9 cellular contexts compared by ENCODE assay signal in genomic region chr5:132437604-132438275, GRCh38. TPM values are rescaled to one million over a fixed set of nuclear protein-coding genes. Genes with fewer than 3 reads are reported as not detected.
DNase-seq lines count a peak whose midpoint lies in the region; ATAC-seq and TF ChIP-seq lines count a peak whose summit lies in the region.
"Had no signal": no experiment of that assay in that cellular context is flagged by ENCODE, and none has a peak within 500 bp of the region (broad histone marks: within the 10 kb centered on the region; RNA-seq: fewer than 3 reads in every experiment).

No MANE protein-coding gene starts in this region.

- H3K9me3 ChIP-seq in ascending aorta = no peaks in the 10 kb centered on the region

- peak overlapping the region; percentile 47 to 59 for H3K27ac ChIP-seq in ascending aorta
- H3K27ac ChIP-seq: C4-2B had no signal

- no peaks in the 10 kb centered on the region for H3K27me3 ChIP-seq in ascending aorta

- no peak overlapping the region for H3K4me3 ChIP-seq in ascending aorta

- intact Hi-C loops in ascending aorta (cut with DNase I) (loop anchor here (2.0 kb wide), 2 partner anchors 15 to 53 kb away; partner anchors contain the start of gene IRF1), left colon (cut with DNase I, micrococcal nuclease) (no loop called here)

- no peak for TF ChIP-seq CTCF in ascending aorta (IDR thresholded peaks at IDR 0.05)

- peak; percentile 82 for ATAC-seq in HG03039 (IDR thresholded peaks at IDR 0.05; ENCODE audit: unreplicated experiment)
- ATAC-seq in left colon = peak; percentile 60

- H3K36me3 ChIP-seq in ascending aorta = no peaks in the 10 kb centered on the region

- H3K4me1 ChIP-seq in ascending aorta = peaks cover 19 to 36% of the 10 kb centered on the region in 2 donors

- peak; percentile 70 for DNase-seq in NK-92 treated with Interleukin-12 subunit alpha and Interleukin-12 subunit beta, amount 100 ng/mL, for 24 hours (lab: John Stamatoyannopoulos, UW)
- DNase-seq in NK-92 (lab: John Stamatoyannopoulos, UW; ENCODE audit: unreplicated experiment) (no peak), SIG-M5 treated with dmso at 0.1 percent for 504 hours (lab: John Stamatoyannopoulos, UW; ENCODE audit: unreplicated experiment) (peak; percentile 96), ascending aorta (ENCODE audit: low spot score in 2 of 2) (peak; percentile 34 to 80), left colon (peak; percentile 73 to 88), DMS153 treated with DMSO at 0.1 percent for 48 hours (lab: John Stamatoyannopoulos, UW; ENCODE audit: unreplicated experiment) (no peak)
- DNase-seq in stimulated activated CD8-positive, alpha-beta memory T cell treated with anti-CD3 and anti-CD28 coated beads, Interleukin-2, amount 100 ng/mL, for 48 hours (ENCODE audit: low read depth in 2 of 2) = peak; percentile 45 to 52

RNA-seq across cellular contexts. Expression of gene IRF1, which starts 52.8 kb away (rescaled TPM):
- total RNA-seq in ascending aorta (57.7 TPM), left colon (100 to 1,000 TPM in 1 of 2 donors, 10 to 100 TPM in 1; 97.7 to 126 TPM)

Comparison
In these comparisons a context has a peak if more than half of its experiments do, and no peak if none do; other contexts are left out.
1. DNase-seq: peak in NK-92 treated with Interleukin-12 subunit alpha and Interleukin-12 subunit beta, amount 100 ng/mL, for 24 hours (single experiment), SIG-M5 treated with dmso at 0.1 percent for 504 hours (single experiment), ascending aorta (2 of 2), left colon (2 of 2) and stimulated activated CD8-positive, alpha-beta memory T cell treated with anti-CD3 and anti-CD28 coated beads, Interleukin-2, amount 100 ng/mL, for 48 hours (2 of 2); none in NK-92 (single experiment) and DMS153 treated with DMSO at 0.1 percent for 48 hours (single experiment).